Comparison of ENCODE assay signal across 8 cellular contexts in genomic region chr1:47262787-47263413, GRCh38. TPM values are rescaled to one million over a fixed set of nuclear protein-coding genes. Genes with fewer than 3 reads are reported as not detected.
DNase-seq lines count a peak whose midpoint lies in the region; ATAC-seq, FAIRE-seq and TF ChIP-seq lines count a peak whose summit lies in the region.

No MANE protein-coding gene starts in this region.

- TF ChIP-seq CTCF in WTC11 (IDR thresholded peaks at IDR 0.05) (peak; percentile 60), osteocyte (IDR thresholded peaks at IDR 0.05) (peak; percentile 68)

- POLR2A ChIA-PET in WTC11 (lab: Charles Lee), result no interaction called here

- H3K36me3 Mint-ChIP-seq in WTC11 (peaks cover 44% of the 10 kb centered on the region), osteocyte (ENCODE audit: unreplicated experiment) (peaks cover 5% of the 10 kb centered on the region)

- TF ChIP-seq POLR2A in GM12891 (IDR thresholded peaks at IDR 0.05; ENCODE audit: low read depth, low read length) (no peak), erythroblast (IDR thresholded peaks at IDR 0.05; ENCODE audit: low read length) (no peak)

- H3K9me3 Mint-ChIP-seq in WTC11, result no peaks in the 10 kb centered on the region
- no peaks in the 10 kb centered on the region for H3K9me3 Mint-ChIP-seq in osteocyte (ENCODE audit: unreplicated experiment)

- ATAC-seq in WTC11 (peak; percentile 67), HG03139 (IDR thresholded peaks at IDR 0.05; ENCODE audit: unreplicated experiment) (no peak), GM21381 (IDR thresholded peaks at IDR 0.05; ENCODE audit: unreplicated experiment) (no peak)

- peak; percentile 71 for FAIRE-seq in GM12891 (lab: Jason Lieb, UNC)

- H3K4me1 Mint-ChIP-seq in WTC11, result no peaks in the 10 kb centered on the region
- H3K4me1 Mint-ChIP-seq in osteocyte (ENCODE audit: unreplicated experiment), result no peaks in the 10 kb centered on the region

- DNase-seq in Ammon's horn (ENCODE audit: low spot score) (peak; percentile 28), GM12891 (ENCODE audit: insufficient read length, low spot score) (no peak), MV-4-11 (lab: John Stamatoyannopoulos, UW) (peak; percentile 51), WTC11 (ENCODE audit: low spot score) (peak; percentile 60), erythroblast (lab: John Stamatoyannopoulos, UW) (peak; percentile 83 to 91), osteocyte (ENCODE audit: extremely low spot score, unreplicated experiment) (no peak)

- no peaks in the 10 kb centered on the region for H3K27me3 Mint-ChIP-seq in WTC11 (ENCODE audit: low read depth)
- H3K27me3 Mint-ChIP-seq in osteocyte (ENCODE audit: unreplicated experiment), result no peaks in the 10 kb centered on the region

- CTCF ChIA-PET in WTC11 (lab: Charles Lee), result interaction anchor here (0.6 to 4.1 kb wide), 19 partner anchors 11 to 83 kb away, joined by 3 to 70 read pairs (median 5); partner anchors contain the start of genes CMPK1, PDZK1IP1, STIL and TAL1

- no peak overlapping the region for H3K4me3 Mint-ChIP-seq in WTC11
- H3K4me3 Mint-ChIP-seq in osteocyte (ENCODE audit: unreplicated experiment), result no peak overlapping the region

- H3K27ac Mint-ChIP-seq in WTC11 (no peak overlapping the region), osteocyte (ENCODE audit: unreplicated experiment) (no peak overlapping the region)

TF ChIP-seq in GM12891, 5 proteins besides CTCF, POLR2A, EP300 and RAD21:
- TF ChIP-seq POU2F2 (IDR thresholded peaks at IDR 0.05; ENCODE audit: low read depth, low read length) (no peak), SPI1 (IDR thresholded peaks at IDR 0.05; ENCODE audit: low read depth, low read length) (no peak), PAX5 (IDR thresholded peaks at IDR 0.05; ENCODE audit: insufficient read depth, low read length, severe bottlenecking) (no peak), POLR2AphosphoS5 (IDR thresholded peaks at IDR 0.05; ENCODE audit: low read depth, low read length) (no peak), TAF1 (IDR thresholded peaks at IDR 0.05; ENCODE audit: low read depth, low read length) (no peak)

TF ChIP-seq in WTC11, 78 proteins besides CTCF, POLR2A, EP300 and RAD21:
- TF ChIP-seq SMAD4 (CRISPR knock-in tag; IDR thresholded peaks at IDR 0.05) (no peak), ZNF416 (CRISPR knock-in tag; IDR thresholded peaks at IDR 0.05) (no peak), PREB (CRISPR knock-in tag; IDR thresholded peaks at IDR 0.05; ENCODE audit: borderline replicate concordance) (no peak), ZNF425 (CRISPR knock-in tag; conservative IDR thresholded peaks at IDR 0.05) (no peak), FOXK1 (CRISPR knock-in tag; IDR thresholded peaks at IDR 0.05) (no peak), ZNF532 (CRISPR knock-in tag; IDR thresholded peaks at IDR 0.05; ENCODE audit: borderline replicate concordance) (no peak), RORB (CRISPR knock-in tag; IDR thresholded peaks at IDR 0.05) (no peak), RELA (CRISPR knock-in tag; IDR thresholded peaks at IDR 0.05; ENCODE audit: borderline replicate concordance) (no peak), IRF2 (CRISPR knock-in tag; IDR thresholded peaks at IDR 0.05; ENCODE audit: borderline replicate concordance, low read depth) (no peak), USF2 (CRISPR knock-in tag; IDR thresholded peaks at IDR 0.05) (no peak)

RNA-seq across cellular contexts. Expression of gene TAL1, which starts 30.9 kb away (rescaled TPM):
- not detected for polyA plus RNA-seq in GM12891 (2012; ENCODE audit: low read depth, missing spikeins)
- total RNA-seq in WTC11 (2021) (0.41 to 0.63 TPM (median 0.57 TPM) in 3 replicates), osteocyte (not detected in 2 replicates)

RNA-seq across cellular contexts. Expression of gene STIL, which starts 51.0 kb away (rescaled TPM):
- 7.2 TPM for polyA plus RNA-seq in GM12891 (2012; ENCODE audit: low read depth, missing spikeins)
- 24.0 to 29.7 TPM (median 24.1 TPM) in 3 replicates for total RNA-seq in WTC11 (2021)
- 4.7 and 5.6 TPM in 2 replicates for total RNA-seq in osteocyte

Comparison
In these comparisons a context has a peak if more than half of its experiments do, and no peak if none do; other contexts are left out.
1. DNase-seq: peak in Ammon's horn (single experiment), MV-4-11 (single experiment), WTC11 (single experiment) and erythroblast (2 of 2); none in GM12891 (single experiment) and osteocyte (single experiment).